Comparison of ENCODE assay signal across 8 cellular contexts in genomic region chr19:52600639-52601024, GRCh38. TPM values are rescaled to one million over a fixed set of nuclear protein-coding genes. Genes with fewer than 3 reads are reported as not detected.
A peak's percentile ranks its signal among the peaks of the same experiment; 100 is the strongest.
DNase-seq lines count a peak whose midpoint lies in the region; ATAC-seq and TF ChIP-seq lines count a peak whose summit lies in the region.

No MANE protein-coding gene starts in this region.

- no peak for TF ChIP-seq POLR2A in gastrocnemius medialis (IDR thresholded peaks at IDR 0.05)

- peak overlapping the region; percentile 68 for H3K27ac Mint-ChIP-seq in activated CD8-positive, alpha-beta T cell treated with anti-CD3 and anti-CD28 coated beads for 36 hours

- H3K4me3 ChIP-seq in heart right ventricle: peak overlapping the region; percentile 57 to 82 (median 65)
- peak overlapping the region; percentile 54 to 100 (median 72) for H3K4me3 ChIP-seq in gastrocnemius medialis

- H3K4me3 Mint-ChIP-seq in activated CD8-positive, alpha-beta T cell treated with anti-CD3 and anti-CD28 coated beads for 36 hours: peak overlapping the region; percentile 81

- peak; percentile 40 for DNase-seq in activated CD8-positive, alpha-beta T cell treated with anti-CD3 and anti-CD28 coated beads for 36 hours
- peak in 1 of 2 donors; percentile 36 for DNase-seq in heart right ventricle
- DNase-seq in gastrocnemius medialis: no peak
- no peak for DNase-seq in germinal center (ENCODE audit: low spot score)
- no peak for DNase-seq in globus pallidus (ENCODE audit: low spot score)

- CTCF ChIA-PET in activated CD8-positive, alpha-beta T cell treated with anti-CD3 and anti-CD28 coated beads for 36 hours (lab: Charles Lee): no interaction called here

- H3K4me1 Mint-ChIP-seq in activated CD8-positive, alpha-beta T cell treated with anti-CD3 and anti-CD28 coated beads for 36 hours (ENCODE audit: low read depth): peaks cover 27% of the 10 kb centered on the region

- H3K36me3 ChIP-seq in heart right ventricle: peaks cover 0 to 18% (median 12%) of the 10 kb centered on the region in 9 donors
- H3K36me3 ChIP-seq in gastrocnemius medialis: peaks cover 0 to 15% of the 10 kb centered on the region in 2 donors

- H3K4me1 ChIP-seq in heart right ventricle: peaks cover 5 to 18% (median 12%) of the 10 kb centered on the region in 9 donors
- peaks cover 10 to 17% of the 10 kb centered on the region in 2 donors for H3K4me1 ChIP-seq in gastrocnemius medialis

- peak; percentile 15 for ATAC-seq in GM18867 (IDR thresholded peaks at IDR 0.05; ENCODE audit: unreplicated experiment)
- peak; percentile 20 for ATAC-seq in HG03159 (IDR thresholded peaks at IDR 0.05; ENCODE audit: unreplicated experiment)
- ATAC-seq in activated CD8-positive, alpha-beta T cell treated with anti-CD3 and anti-CD28 coated beads for 36 hours: peak; percentile 25
- ATAC-seq in heart right ventricle: peak; percentile 7 to 58 (median 37)
- ATAC-seq in gastrocnemius medialis: peak in 1 of 2 donors; percentile 18
- no peak for ATAC-seq in GM21526 (IDR thresholded peaks at IDR 0.05; ENCODE audit: low FRiP score, unreplicated experiment)

- WGBS in heart right ventricle, 2 donors: 1 to 3% methylated on average over 15 of the region's 15 CpGs

- POLR2A ChIA-PET in activated CD8-positive, alpha-beta T cell treated with anti-CD3 and anti-CD28 coated beads for 36 hours (lab: Charles Lee): no interaction called here

- TF ChIP-seq CTCF in activated CD8-positive, alpha-beta T cell treated with anti-CD3 and anti-CD28 coated beads for 36 hours (IDR thresholded peaks at IDR 0.05): no peak
- TF ChIP-seq CTCF in heart right ventricle (IDR thresholded peaks at IDR 0.05) (no peak), gastrocnemius medialis (IDR thresholded peaks at IDR 0.05 in 4 of 5, conservative IDR thresholded peaks at IDR 0.05 in 1 of 5) (no peak)

- intact Hi-C loops in activated CD8-positive, alpha-beta T cell treated with anti-CD3 and anti-CD28 coated beads for 36 hours (cut with micrococcal nuclease): no loop called here
- intact Hi-C loops in heart right ventricle (cut with DNase I): loop anchor here in 1 of 10 donors (10.0 kb wide), 2 partner anchors 94 to 144 kb away; no protein-coding TSS in a partner anchor
- intact Hi-C loops in gastrocnemius medialis (cut with DNase I; ENCODE audit: low total_unique reads): loop anchor here (1.0 to 2.0 kb wide), 5 partner anchors 30 to 302 kb away; partner anchors contain the start of genes ZNF701, ZNF808 and ZNF83

- H3K27me3 ChIP-seq in heart right ventricle (no peaks in the 10 kb centered on the region), gastrocnemius medialis (peaks cover 0 to 6% (median 0%) of the 10 kb centered on the region in 3 donors)

- peak overlapping the region in 9 of 10 donors; percentile 60 to 84 (median 67) for H3K27ac ChIP-seq in heart right ventricle
- peak overlapping the region; percentile 25 to 66 (median 56) for H3K27ac ChIP-seq in gastrocnemius medialis

- H3K36me3 Mint-ChIP-seq in activated CD8-positive, alpha-beta T cell treated with anti-CD3 and anti-CD28 coated beads for 36 hours (ENCODE audit: low read depth): peaks cover 49% of the 10 kb centered on the region

- in situ Hi-C loops in gastrocnemius medialis (cut with MboI; ENCODE audit: low sequenced_read_pairs in 4 of 4): no loop called here

- H3K27me3 Mint-ChIP-seq in activated CD8-positive, alpha-beta T cell treated with anti-CD3 and anti-CD28 coated beads for 36 hours: no peaks in the 10 kb centered on the region

- peaks cover 26% of the 10 kb centered on the region for H3K9me3 Mint-ChIP-seq in activated CD8-positive, alpha-beta T cell treated with anti-CD3 and anti-CD28 coated beads for 36 hours

- H3K9me3 ChIP-seq in heart right ventricle: peaks cover 0 to 35% (median 0%) of the 10 kb centered on the region in 11 donors
- H3K9me3 ChIP-seq in gastrocnemius medialis: no peaks in the 10 kb centered on the region

RNA-seq across cellular contexts. Expression of gene ZNF701, which starts 30.5 kb away (rescaled TPM):
- 10 to 100 TPM; 21.1 to 23.0 TPM for total RNA-seq in activated CD8-positive, alpha-beta T cell treated with anti-CD3 and anti-CD28 coated beads for 36 hours
- 10 to 100 TPM; 11.3 to 27.9 (median 20.3) TPM for total RNA-seq in heart right ventricle
- polyA plus RNA-seq in heart right ventricle: 10 to 100 TPM in 1 of 2 donors, 1 to 10 TPM in 1; 3.0 to 20.5 TPM
- 1 to 10 TPM; 4.0 to 6.2 (median 4.8) TPM for total RNA-seq in gastrocnemius medialis

RNA-seq across cellular contexts. Expression of gene ZNF83, which starts 37.5 kb away (rescaled TPM):
- 10 to 100 TPM; 27.4 to 31.1 TPM for total RNA-seq in activated CD8-positive, alpha-beta T cell treated with anti-CD3 and anti-CD28 coated beads for 36 hours
- total RNA-seq in heart right ventricle (10 to 100 TPM; 10.3 to 21.4 (median 16.7) TPM), gastrocnemius medialis (1 to 10 TPM; 2.8 to 8.0 (median 4.0) TPM)
- 10 to 100 TPM; 10.7 to 89.3 TPM for polyA plus RNA-seq in heart right ventricle
